ENCODE assay signal across 13 cellular contexts in the genomic region with DNA sequence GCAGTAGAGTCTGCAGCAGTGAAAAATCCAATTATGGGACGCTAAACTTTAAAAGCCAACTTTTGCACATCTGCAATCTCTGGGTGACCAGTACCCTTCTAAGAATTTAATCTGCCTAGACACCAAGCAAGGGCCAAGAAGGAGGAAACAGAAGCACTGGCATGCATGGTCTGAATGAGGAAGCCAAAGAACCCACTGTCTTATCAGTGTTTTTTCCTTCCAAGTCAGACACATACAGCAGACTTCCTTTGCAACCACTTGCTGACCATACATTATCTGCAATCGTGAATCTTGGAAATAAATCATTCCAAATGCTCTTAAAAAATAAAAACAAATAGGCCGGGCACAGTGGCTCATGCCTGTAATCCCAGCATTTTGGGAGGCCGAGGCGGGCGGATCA.
"Had no signal": no experiment of that assay in that cellular context is flagged by ENCODE, and none has a peak within 500 bp of the region (broad histone marks: within the 10 kb centered on the region; RNA-seq: fewer than 3 reads in every experiment).

No MANE protein-coding gene starts in this region.

- H3K36me3 ChIP-seq: breast epithelium, sigmoid colon had no signal

- H3K9me3 ChIP-seq: breast epithelium, sigmoid colon had no signal

- ATAC-seq: activated T-cell treated with anti-CD3 and anti-CD28 coated beads, Interleukin-2, amount 50 U/mL, for 72 hours had no signal

- DNase-seq: activated CD4-positive, alpha-beta memory T cell treated with anti-CD3 and anti-CD28 coated beads, Interleukin-2, amount 10 ng/mL, durations not matched to agents 7 days and 5 days; activated CD4-positive, alpha-beta T cell treated with anti-CD3 and anti-CD28 coated beads for 1 hour; activated gamma-delta T cell treated with Interleukin-2 at 50 U/mL for 16 hours; activated naive CD8-positive, alpha-beta T cell treated with anti-CD3 and anti-CD28 coated beads for 36 hours; activated T-cell treated with anti-CD3 and anti-CD28 coated beads, Interleukin-2, amount 50 U/mL, for 72 hours; kidney; midbrain; sigmoid colon; stimulated activated naive CD4-positive, alpha-beta T cell treated with Interleukin-2 at 50 U/mL for 16 hours had no signal

- H3K79me2 ChIP-seq: hepatocyte had no signal

- H3K4me3 ChIP-seq: breast epithelium, hepatocyte, sigmoid colon, SK-N-MC had no signal

- H3K27me3 ChIP-seq: breast epithelium, foreskin keratinocyte, hepatocyte, sigmoid colon had no signal

- H2AFZ ChIP-seq: hepatocyte had no signal

- H3K4me1 ChIP-seq: breast epithelium, foreskin keratinocyte, sigmoid colon had no signal

- H3K27ac ChIP-seq: breast epithelium, foreskin keratinocyte, hepatocyte, sigmoid colon, SK-N-MC had no signal
